In genomic region chr1:113984710-113985109, GRCh38 we compare ENCODE assay signal across 20 cellular contexts. TPM values are rescaled to one million over a fixed set of nuclear protein-coding genes. Genes with fewer than 3 reads are reported as not detected.
A peak's percentile ranks its signal among the peaks of the same experiment; 100 is the strongest.
DNase-seq lines count a peak whose midpoint lies in the region; ATAC-seq and TF ChIP-seq lines count a peak whose summit lies in the region.
"Had no signal": no experiment of that assay in that cellular context is flagged by ENCODE, and none has a peak within 500 bp of the region (broad histone marks: within the 10 kb centered on the region; RNA-seq: fewer than 3 reads in every experiment).

No MANE protein-coding gene starts in this region.

- H3K9me3 ChIP-seq in stomach smooth muscle (ENCODE audit: control insufficient read depth in 2 of 2, low read length in 2 of 2) = no peaks in the 10 kb centered on the region
- H3K9me3 ChIP-seq in tibial artery = no peaks in the 10 kb centered on the region
- H3K9me3 ChIP-seq: right atrium auricular region, SJSA1, testis had no signal

- peak; percentile 63 for DNase-seq in NCI-H146 (lab: John Stamatoyannopoulos, UW)
- DNase-seq in astrocyte of the spinal cord (ENCODE audit: low read depth, low spot score) = peak; percentile 20
- DNase-seq in tibial artery = no peak
- no peak for DNase-seq in WTC11 (ENCODE audit: low spot score)
- DNase-seq: activated CD8-positive, alpha-beta memory T cell treated with anti-CD3 and anti-CD28 coated beads, Interleukin-2, amount 50 U/mL, for 4 hours; activated gamma-delta T cell treated with Interleukin-2 at 50 U/mL for 16 hours; foreskin melanocyte; HFFc6; NCI-H1417 treated with DMSO at 0.1 percent for 48 hours; NCI-H345; stimulated activated CD4-positive, alpha-beta T cell treated with anti-CD3 and anti-CD28 coated beads, Interleukin-4, amount 100 ng/mL, for 1 hour; T-helper 9 cell; testis had no signal

- H3K9ac ChIP-seq in stomach smooth muscle (ENCODE audit: low read length in 2 of 2) = no peak overlapping the region
- H3K9ac ChIP-seq: KMS-11 had no signal

- peaks cover 0 to 2% of the 10 kb centered on the region in 2 donors for H3K36me3 ChIP-seq in stomach smooth muscle (ENCODE audit: control insufficient read depth in 2 of 2, insufficient read depth in 2 of 2, low read length in 2 of 2)
- H3K36me3 ChIP-seq in tibial artery = no peaks in the 10 kb centered on the region
- H3K36me3 ChIP-seq: right atrium auricular region, SJSA1 had no signal

- H3K27me3 ChIP-seq in stomach smooth muscle (ENCODE audit: control insufficient read depth in 1 of 2, insufficient read depth in 2 of 2, low read length in 2 of 2) (no peaks in the 10 kb centered on the region), tibial artery (no peaks in the 10 kb centered on the region)
- H3K27me3 ChIP-seq: right atrium auricular region, testis had no signal

- ATAC-seq in GM21619 (IDR thresholded peaks at IDR 0.05; ENCODE audit: unreplicated experiment) (no peak), WTC11 (no peak)
- ATAC-seq: natural killer cell treated with Interleukin-12 subunit alpha and Interleukin-12 subunit beta and Interleukin-15 and Interleukin-18, amount 100 ng/mL, for 72 hours had no signal

- H3K4me3 Mint-ChIP-seq in nephron (peak overlapping the region; percentile 35 to 89 (median 39)), WTC11 (no peak overlapping the region)
- H3K4me3 Mint-ChIP-seq: HFFc6; natural killer cell treated with Interleukin-12 subunit alpha and Interleukin-12 subunit beta and Interleukin-15 and Interleukin-18, amount 100 ng/mL, for 72 hours had no signal

- H3K27ac ChIP-seq in stomach smooth muscle (ENCODE audit: low read length) = peak overlapping the region; percentile 31
- no peak overlapping the region for H3K27ac ChIP-seq in tibial artery
- H3K27ac ChIP-seq: KMS-11, right atrium auricular region, SJSA1, testis had no signal

- H3K27me3 Mint-ChIP-seq in nephron (ENCODE audit: low read depth) (peaks cover 4% of the 10 kb centered on the region), WTC11 (ENCODE audit: low read depth) (peaks cover 28% of the 10 kb centered on the region)
- H3K27me3 Mint-ChIP-seq: natural killer cell treated with Interleukin-12 subunit alpha and Interleukin-12 subunit beta and Interleukin-15 and Interleukin-18, amount 100 ng/mL, for 72 hours had no signal

- CTCF ChIA-PET in WTC11 (lab: Charles Lee) = interaction anchor here (0.5 to 1.0 kb wide), 3 partner anchors 9 to 351 kb away, joined by 3 to 4 read pairs (median 3); no protein-coding TSS in a partner anchor

- intact Hi-C loops in tibial artery (cut with DNase I; ENCODE audit: low total_unique reads) = no loop called here

- in situ Hi-C loops in astrocyte of the spinal cord (cut with HindIII; ENCODE audit: low sequenced_read_pairs) = no loop called here

- H3K36me3 Mint-ChIP-seq in nephron (ENCODE audit: low read depth) (peaks cover 29% of the 10 kb centered on the region), WTC11 (peaks cover 69% of the 10 kb centered on the region)
- H3K36me3 Mint-ChIP-seq: natural killer cell treated with Interleukin-12 subunit alpha and Interleukin-12 subunit beta and Interleukin-15 and Interleukin-18, amount 100 ng/mL, for 72 hours had no signal

- peaks cover 65% of the 10 kb centered on the region for H3K4me1 Mint-ChIP-seq in nephron
- peaks cover 40% of the 10 kb centered on the region for H3K4me1 Mint-ChIP-seq in WTC11

- H3K27ac Mint-ChIP-seq in nephron = peak overlapping the region; percentile 62 to 99 (median 90)
- H3K27ac Mint-ChIP-seq in WTC11 = no peak overlapping the region
- H3K27ac Mint-ChIP-seq: HFFc6; natural killer cell treated with Interleukin-12 subunit alpha and Interleukin-12 subunit beta and Interleukin-15 and Interleukin-18, amount 100 ng/mL, for 72 hours had no signal

- peaks cover 55% of the 10 kb centered on the region for H3K4me1 ChIP-seq in stomach smooth muscle (ENCODE audit: control insufficient read depth, insufficient read depth, low read length)
- H3K4me1 ChIP-seq in tibial artery = peaks cover 5 to 47% (median 31%) of the 10 kb centered on the region in 4 donors

- H3K4me3 ChIP-seq in astrocyte of the spinal cord (ENCODE audit: low read depth, low read length) (no peak overlapping the region), stomach smooth muscle (ENCODE audit: low read length in 2 of 2) (peak overlapping the region in 1 of 2 donors; percentile 81), tibial artery (no peak overlapping the region)
- H3K4me3 ChIP-seq: right atrium auricular region, SJSA1, testis had no signal

- H3K9me3 Mint-ChIP-seq in nephron (peaks cover 18% of the 10 kb centered on the region), WTC11 (peaks cover 45% of the 10 kb centered on the region)
- H3K9me3 Mint-ChIP-seq: HFFc6; natural killer cell treated with Interleukin-12 subunit alpha and Interleukin-12 subunit beta and Interleukin-15 and Interleukin-18, amount 100 ng/mL, for 72 hours had no signal

- TF ChIP-seq CTCF in astrocyte of the spinal cord (IDR thresholded peaks at IDR 0.05; ENCODE audit: low read depth, low read length) (no peak), nephron (IDR thresholded peaks at IDR 0.05; ENCODE audit: unreplicated experiment in 3 of 3) (no peak), tibial artery (IDR thresholded peaks at IDR 0.05) (no peak), WTC11 (IDR thresholded peaks at IDR 0.05) (no peak)

- POLR2A ChIA-PET in WTC11 (lab: Charles Lee) = interaction anchor here (0.6 kb wide), 2 partner anchors 39 to 348 kb away, joined by 3 to 4 read pairs; no protein-coding TSS in a partner anchor

TF ChIP-seq in WTC11, 78 proteins besides CTCF, POLR2A, EP300 and RAD21 (continues in another document):
- no peak for TF ChIP-seq ZBTB21 (CRISPR knock-in tag; IDR thresholded peaks at IDR 0.05; ENCODE audit: borderline replicate concordance)
- no peak for TF ChIP-seq RORB (CRISPR knock-in tag; IDR thresholded peaks at IDR 0.05)
- TF ChIP-seq ZNF425 (CRISPR knock-in tag; conservative IDR thresholded peaks at IDR 0.05) = no peak
- no peak for TF ChIP-seq PREB (CRISPR knock-in tag; IDR thresholded peaks at IDR 0.05; ENCODE audit: borderline replicate concordance)
- TF ChIP-seq SMAD4 (CRISPR knock-in tag; IDR thresholded peaks at IDR 0.05) = no peak
- TF ChIP-seq ATF6 (CRISPR knock-in tag; IDR thresholded peaks at IDR 0.05) = no peak
- TF ChIP-seq JAZF1 (CRISPR knock-in tag; IDR thresholded peaks at IDR 0.05) = no peak

RNA-seq across cellular contexts. Expression of gene OLFML3, which starts 5.4 kb away (rescaled TPM):
- 65.8 to 91.1 TPM (median 90.4 TPM) in 3 replicates for total RNA-seq in WTC11 (2021)

RNA-seq across cellular contexts. Expression of gene HIPK1, which starts 55.6 kb away (rescaled TPM):
- total RNA-seq in WTC11 (2021) = 52.2 to 56.9 TPM (median 53.9 TPM) in 3 replicates

Comparison
In these comparisons a context has a peak if more than half of its experiments do, and no peak if none do; other contexts are left out.
1. DNase-seq: peak in NCI-H146 (single experiment) and astrocyte of the spinal cord (single experiment); none in tibial artery (0 of 2) and WTC11 (single experiment).